19 cellular contexts compared by ENCODE assay signal in genomic region chr15:40991355-40991754, GRCh38. TPM values are rescaled to one million over a fixed set of nuclear protein-coding genes. Genes with fewer than 3 reads are reported as not detected.
DNase-seq lines count a peak whose midpoint lies in the region; ATAC-seq, FAIRE-seq and TF ChIP-seq lines count a peak whose summit lies in the region.
"Had no signal": no experiment of that assay in that cellular context is flagged by ENCODE, and none has a peak within 500 bp of the region (broad histone marks: within the 10 kb centered on the region; RNA-seq: fewer than 3 reads in every experiment).

No MANE protein-coding gene starts in this region.

- H3K4me3 ChIP-seq in endodermal cell (ENCODE audit: low read length) (no peak overlapping the region), smooth muscle cell (no peak overlapping the region)
- H3K4me3 ChIP-seq in CD8-positive, alpha-beta memory T cell (ENCODE audit: low read length), result no peak overlapping the region
- H3K4me3 ChIP-seq: GM23248, MG63 had no signal

- no peak overlapping the region for H3K4me3 Mint-ChIP-seq in activated naive CD8-positive, alpha-beta T cell treated with anti-CD3 and anti-CD28 coated beads, Interleukin-2, amount 50 U/mL, for 24 hours
- H3K4me3 Mint-ChIP-seq in activated naive CD8-positive, alpha-beta T cell treated with anti-CD3 and anti-CD28 coated beads for 36 hours, result no peak overlapping the region
- no peak overlapping the region for H3K4me3 Mint-ChIP-seq in endodermal cell
- H3K4me3 Mint-ChIP-seq in CD8-positive, alpha-beta memory T cell, result no peak overlapping the region
- H3K4me3 Mint-ChIP-seq: CD4-positive, alpha-beta T cell had no signal

- no peak overlapping the region for H3K4me2 ChIP-seq in smooth muscle cell

- no peak for FAIRE-seq in RCC 7860 (lab: Jason Lieb, UNC)
- FAIRE-seq: HepG2 had no signal

- ATAC-seq in activated naive CD8-positive, alpha-beta T cell treated with anti-CD3 and anti-CD28 coated beads, Interleukin-2, amount 50 U/mL, for 24 hours, result no peak
- ATAC-seq: HepG2, Panc1 had no signal

- no peak for DNase-seq in activated naive CD8-positive, alpha-beta T cell treated with anti-CD3 and anti-CD28 coated beads, Interleukin-2, amount 50 U/mL, for 24 hours
- no peak for DNase-seq in activated naive CD8-positive, alpha-beta T cell treated with anti-CD3 and anti-CD28 coated beads for 36 hours
- peak; percentile 81 for DNase-seq in NCI-H82 (lab: John Stamatoyannopoulos, UW)
- DNase-seq in endodermal cell, result peak; percentile 58
- DNase-seq in smooth muscle cell (lab: John Stamatoyannopoulos, UW; ENCODE audit: unreplicated experiment), result no peak
- DNase-seq in ACHN, result no peak
- DNase-seq in CD8-positive, alpha-beta memory T cell, result no peak
- DNase-seq in RCC 7860 (ENCODE audit: low spot score), result no peak
- DNase-seq: CD4-positive, alpha-beta T cell; DMS 273 treated with DMSO at 0.1 percent for 48 hours; GM23248; MG63; NCI-H1105; NCI-H187; NCI-H446; NCI-H774; Right ventricle myocardium superior had no signal

- POLR2A ChIA-PET in CD8-positive, alpha-beta memory T cell (lab: Charles Lee), result no interaction called here

- peaks cover 6% of the 10 kb centered on the region for H3K9me3 ChIP-seq in endodermal cell (ENCODE audit: control insufficient read depth, low read length)
- H3K9me3 ChIP-seq in smooth muscle cell (replicated peaks; ENCODE audit: low read depth), result no peaks in the 10 kb centered on the region
- H3K9me3 ChIP-seq in CD8-positive, alpha-beta memory T cell (ENCODE audit: low read length), result no peaks in the 10 kb centered on the region
- H3K9me3 ChIP-seq: MG63 had no signal

- H3K36me3 ChIP-seq in endodermal cell (ENCODE audit: control insufficient read depth, insufficient read depth, low read length) (peaks cover 81% of the 10 kb centered on the region), smooth muscle cell (ENCODE audit: low read depth) (peaks cover 15% of the 10 kb centered on the region)
- H3K36me3 ChIP-seq in CD8-positive, alpha-beta memory T cell (ENCODE audit: insufficient read depth, low read length), result peaks cover 28% of the 10 kb centered on the region

- H3K36me3 Mint-ChIP-seq in activated naive CD8-positive, alpha-beta T cell treated with anti-CD3 and anti-CD28 coated beads, Interleukin-2, amount 50 U/mL, for 24 hours (ENCODE audit: low read depth), result peaks cover 60% of the 10 kb centered on the region
- peaks cover 27% of the 10 kb centered on the region for H3K36me3 Mint-ChIP-seq in activated naive CD8-positive, alpha-beta T cell treated with anti-CD3 and anti-CD28 coated beads for 36 hours
- H3K36me3 Mint-ChIP-seq in endodermal cell (ENCODE audit: low read depth), result peaks cover 66% of the 10 kb centered on the region
- H3K36me3 Mint-ChIP-seq in CD8-positive, alpha-beta memory T cell, result peaks cover 0 to 75% (median 43%) of the 10 kb centered on the region in 3 donors

- in situ Hi-C loops in ACHN (cut with HindIII; ENCODE audit: low pct_ligation_motif_present, low pct_unique_long_range_greater_than_20kb, low sequenced_read_pairs), result no loop called here

- H4K20me1 ChIP-seq in smooth muscle cell (ENCODE audit: low read depth), result peaks cover 17% of the 10 kb centered on the region

- H3K4me1 ChIP-seq in endodermal cell (ENCODE audit: control insufficient read depth, insufficient read depth, low read length), result peaks cover 6% of the 10 kb centered on the region
- H3K4me1 ChIP-seq in smooth muscle cell (ENCODE audit: low read depth), result peaks cover 6% of the 10 kb centered on the region
- H3K4me1 ChIP-seq in CD8-positive, alpha-beta memory T cell (ENCODE audit: insufficient read depth, low read length), result no peaks in the 10 kb centered on the region

- H3K27me3 Mint-ChIP-seq in activated naive CD8-positive, alpha-beta T cell treated with anti-CD3 and anti-CD28 coated beads, Interleukin-2, amount 50 U/mL, for 24 hours, result no peaks in the 10 kb centered on the region
- no peaks in the 10 kb centered on the region for H3K27me3 Mint-ChIP-seq in activated naive CD8-positive, alpha-beta T cell treated with anti-CD3 and anti-CD28 coated beads for 36 hours
- no peaks in the 10 kb centered on the region for H3K27me3 Mint-ChIP-seq in endodermal cell (ENCODE audit: insufficient read depth)
- H3K27me3 Mint-ChIP-seq in CD8-positive, alpha-beta memory T cell, result no peaks in the 10 kb centered on the region
- H3K27me3 Mint-ChIP-seq: CD4-positive, alpha-beta T cell had no signal

- peaks cover 26% of the 10 kb centered on the region for H3K4me1 Mint-ChIP-seq in activated naive CD8-positive, alpha-beta T cell treated with anti-CD3 and anti-CD28 coated beads, Interleukin-2, amount 50 U/mL, for 24 hours
- H3K4me1 Mint-ChIP-seq in activated naive CD8-positive, alpha-beta T cell treated with anti-CD3 and anti-CD28 coated beads for 36 hours, result peaks cover 12% of the 10 kb centered on the region
- peaks cover 10% of the 10 kb centered on the region for H3K4me1 Mint-ChIP-seq in endodermal cell
- peaks cover 0 to 2% (median 0%) of the 10 kb centered on the region in 3 donors for H3K4me1 Mint-ChIP-seq in CD8-positive, alpha-beta memory T cell

- H2AFZ ChIP-seq in smooth muscle cell (ENCODE audit: low read depth), result no peak overlapping the region
- H2AFZ ChIP-seq: GM23248 had no signal

- H3K9ac ChIP-seq in endodermal cell (ENCODE audit: extremely low read depth, low read length, poor library complexity, severe bottlenecking) (no peak overlapping the region), smooth muscle cell (ENCODE audit: low read depth) (no peak overlapping the region)
- H3K9ac ChIP-seq: GM23248 had no signal

- H3K27ac ChIP-seq in endodermal cell (ENCODE audit: low read depth, low read length) (no peak overlapping the region), smooth muscle cell (ENCODE audit: low read depth) (peak overlapping the region; percentile 9)
- no peak overlapping the region for H3K27ac ChIP-seq in CD8-positive, alpha-beta memory T cell (ENCODE audit: low read depth, low read length)
- H3K27ac ChIP-seq: GM23248 had no signal

- peaks cover 16% of the 10 kb centered on the region for H3F3A ChIP-seq in smooth muscle cell (ENCODE audit: low read depth)

- CTCF ChIA-PET in CD8-positive, alpha-beta memory T cell (lab: Charles Lee), result no interaction called here

- no peaks in the 10 kb centered on the region for H3K27me3 ChIP-seq in endodermal cell (ENCODE audit: control insufficient read depth, insufficient read depth, low read length, poor library complexity, severe bottlenecking)
- no peaks in the 10 kb centered on the region for H3K27me3 ChIP-seq in smooth muscle cell (ENCODE audit: low read depth)
- H3K27me3 ChIP-seq in CD8-positive, alpha-beta memory T cell (ENCODE audit: insufficient read depth, low read length, poor library complexity, severe bottlenecking), result no peaks in the 10 kb centered on the region
- H3K27me3 ChIP-seq: MG63 had no signal

- peak overlapping the region; percentile 79 for H3K27ac Mint-ChIP-seq in activated naive CD8-positive, alpha-beta T cell treated with anti-CD3 and anti-CD28 coated beads, Interleukin-2, amount 50 U/mL, for 24 hours
- no peak overlapping the region for H3K27ac Mint-ChIP-seq in activated naive CD8-positive, alpha-beta T cell treated with anti-CD3 and anti-CD28 coated beads for 36 hours
- peak overlapping the region; percentile 52 for H3K27ac Mint-ChIP-seq in endodermal cell
- peak overlapping the region in 2 of 8 donors; percentile 53 to 55 for H3K27ac Mint-ChIP-seq in CD8-positive, alpha-beta memory T cell
- H3K27ac Mint-ChIP-seq: CD4-positive, alpha-beta T cell had no signal

- no peaks in the 10 kb centered on the region for H3K79me2 ChIP-seq in smooth muscle cell (ENCODE audit: low read depth)

- no peak for TF ChIP-seq CTCF in endodermal cell (conservative IDR thresholded peaks at IDR 0.05)
- TF ChIP-seq CTCF in smooth muscle cell (IDR thresholded peaks at IDR 0.05; ENCODE audit: borderline replicate concordance, insufficient read depth, poor library complexity, severe bottlenecking), result no peak

- no peaks in the 10 kb centered on the region for H3K9me3 Mint-ChIP-seq in activated naive CD8-positive, alpha-beta T cell treated with anti-CD3 and anti-CD28 coated beads, Interleukin-2, amount 50 U/mL, for 24 hours
- no peaks in the 10 kb centered on the region for H3K9me3 Mint-ChIP-seq in activated naive CD8-positive, alpha-beta T cell treated with anti-CD3 and anti-CD28 coated beads for 36 hours
- no peaks in the 10 kb centered on the region for H3K9me3 Mint-ChIP-seq in endodermal cell
- no peaks in the 10 kb centered on the region for H3K9me3 Mint-ChIP-seq in CD8-positive, alpha-beta memory T cell
- H3K9me3 Mint-ChIP-seq: CD4-positive, alpha-beta T cell had no signal

- WGBS in endodermal cell (ENCODE audit: insufficient coverage in 1 of 2, insufficient read length in 1 of 2), 2 experiments, result 84 to 97% methylated on average over 3 of the region's 3 CpGs
- 35% methylated on average over 3 of the region's 3 CpGs for WGBS in smooth muscle cell (ENCODE audit: low lambda C conversion rate)

RNA-seq across cellular contexts. Expression of gene CHAC1, which starts 38.1 kb away (rescaled TPM):
- 10 to 100 TPM; 43.9 to 45.8 TPM for total RNA-seq in activated naive CD8-positive, alpha-beta T cell treated with anti-CD3 and anti-CD28 coated beads for 36 hours
- total RNA-seq in endodermal cell, result 1 to 10 TPM; 6.8 to 9.0 TPM
- polyA plus RNA-seq in endodermal cell (2013, experiment 1 of 2), result 28.5 TPM
- 11.2 TPM for polyA plus RNA-seq in endodermal cell (2013, experiment 2 of 2)
- total RNA-seq in smooth muscle cell, result 25.2 and 29.6 TPM in 2 replicates
- 31.5 and 33.6 TPM in 2 replicates for polyA plus RNA-seq in smooth muscle cell
- 10 to 100 TPM; 15.1 to 16.7 TPM for total RNA-seq in CD8-positive, alpha-beta memory T cell
- not detected for polyA plus RNA-seq in CD8-positive, alpha-beta memory T cell
- total RNA-seq: HepG2 had no signal

Comparison
In these comparisons a context has a peak if more than half of its experiments do, and no peak if none do; other contexts are left out.
1. DNase-seq: peak in NCI-H82 (single experiment) and endodermal cell (single experiment); none in activated naive CD8-positive, alpha-beta T cell treated with anti-CD3 and anti-CD28 coated beads, Interleukin-2, amount 50 U/mL, for 24 hours (single experiment), activated naive CD8-positive, alpha-beta T cell treated with anti-CD3 and anti-CD28 coated beads for 36 hours (single experiment), smooth muscle cell (single experiment), ACHN (single experiment), CD8-positive, alpha-beta memory T cell (0 of 5) and RCC 7860 (single experiment).